ENCODE assay signal across 19 cellular contexts in the genomic region with DNA sequence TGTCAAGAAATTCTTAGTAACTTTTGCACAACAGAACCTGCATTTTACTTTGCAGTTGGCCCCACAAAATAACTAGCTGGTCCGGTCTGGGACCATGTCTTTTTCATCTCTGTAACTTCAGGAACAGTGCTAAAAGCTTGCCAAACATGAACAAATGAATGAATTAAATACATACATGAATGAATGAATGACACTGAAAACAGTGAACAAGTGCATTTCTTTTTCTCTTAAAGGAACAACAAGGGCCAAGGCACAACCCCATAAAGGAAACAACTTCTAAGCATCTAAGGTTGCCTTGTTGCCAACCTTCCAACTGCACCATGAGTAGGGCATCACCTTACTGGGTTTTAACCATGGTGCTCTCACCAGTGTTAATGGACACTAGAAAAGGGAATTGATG.
DNase-seq lines count a peak whose midpoint lies in the region; ATAC-seq, FAIRE-seq and TF ChIP-seq lines count a peak whose summit lies in the region.
"Had no signal": no experiment of that assay in that cellular context is flagged by ENCODE, and none has a peak within 500 bp of the region (broad histone marks: within the 10 kb centered on the region; RNA-seq: fewer than 3 reads in every experiment).

No MANE protein-coding gene starts in this region.

- H3K79me1 ChIP-seq in mesenchymal stem cell (replicated peaks; ENCODE audit: low read length, poor library complexity, severe bottlenecking): no peaks in the 10 kb centered on the region

- H3K9ac ChIP-seq in mesenchymal stem cell (ENCODE audit: low read length) (no peak overlapping the region), mammary epithelial cell (ENCODE audit: insufficient read depth, low read length) (no peak overlapping the region)

- H3K27ac ChIP-seq in mesenchymal stem cell (ENCODE audit: low read length, poor library complexity, severe bottlenecking) (no peak overlapping the region), mammary epithelial cell (ENCODE audit: insufficient read depth, low read depth, low read length) (no peak overlapping the region)
- H3K27ac ChIP-seq: 22Rv1, A549, C4-2B, HL-60 had no signal

- no peak overlapping the region for H3K4me2 ChIP-seq in mesenchymal stem cell (ENCODE audit: low read length, poor library complexity, severe bottlenecking)
- no peak overlapping the region for H3K4me2 ChIP-seq in mammary epithelial cell (ENCODE audit: insufficient read depth, low read depth, low read length)
- H3K4me2 ChIP-seq: A549 had no signal

- no peaks in the 10 kb centered on the region for H3K27me3 ChIP-seq in mesenchymal stem cell (ENCODE audit: control insufficient read depth in 1 of 2, insufficient read depth in 1 of 2, low read length in 2 of 2)
- H3K27me3 ChIP-seq in mammary epithelial cell (ENCODE audit: insufficient read depth, low read length): no peaks in the 10 kb centered on the region

- no peaks in the 10 kb centered on the region for H3K79me2 ChIP-seq in mammary epithelial cell (ENCODE audit: insufficient read depth, low read length)

- H3K18ac ChIP-seq in mesenchymal stem cell (ENCODE audit: low read depth in 1 of 2, low read length in 2 of 2): no peak overlapping the region

- no peaks in the 10 kb centered on the region for H3K4me1 Mint-ChIP-seq in activated CD4-positive, alpha-beta T cell treated with anti-CD3 and anti-CD28 coated beads for 36 hours

- no peak overlapping the region for H2AK5ac ChIP-seq in mesenchymal stem cell (ENCODE audit: low read length, severe bottlenecking)

- no peaks in the 10 kb centered on the region for H3K4me1 ChIP-seq in mesenchymal stem cell (ENCODE audit: control insufficient read depth, insufficient read depth, low read depth, low read length)
- H3K4me1 ChIP-seq in mammary epithelial cell (ENCODE audit: insufficient read depth, low read length): no peaks in the 10 kb centered on the region
- H3K4me1 ChIP-seq: A549, Caco-2 had no signal

- H3K27me3 Mint-ChIP-seq in activated CD4-positive, alpha-beta T cell treated with anti-CD3 and anti-CD28 coated beads for 36 hours: peaks cover 14% of the 10 kb centered on the region
- H3K27me3 Mint-ChIP-seq: CD4-positive, alpha-beta T cell had no signal

- no peak overlapping the region for H3K4me3 Mint-ChIP-seq in activated CD4-positive, alpha-beta T cell treated with anti-CD3 and anti-CD28 coated beads for 36 hours
- H3K4me3 Mint-ChIP-seq: CD4-positive, alpha-beta T cell; H9 had no signal

- no peak overlapping the region for H2BK120ac ChIP-seq in mesenchymal stem cell (ENCODE audit: low read depth, low read length)

- H3K4ac ChIP-seq in mesenchymal stem cell (ENCODE audit: low read depth in 1 of 2, low read length in 2 of 2): no peak overlapping the region

- DNase-seq in GM18507 (ENCODE audit: extremely low spot score, insufficient read length, low read depth): no peak
- DNase-seq in mesenchymal stem cell: no peak
- DNase-seq in activated CD4-positive, alpha-beta T cell treated with anti-CD3 and anti-CD28 coated beads, Interleukin-2, amount 50 U/mL, for 4 hours: no peak
- DNase-seq in activated CD4-positive, alpha-beta T cell treated with anti-CD3 and anti-CD28 coated beads for 36 hours: no peak
- no peak for DNase-seq in mammary epithelial cell
- DNase-seq: AML-193; Caco-2; CD4-positive, alpha-beta T cell; GDM1; H9; IMR-90 had no signal

- no peak overlapping the region for H3K27ac Mint-ChIP-seq in activated CD4-positive, alpha-beta T cell treated with anti-CD3 and anti-CD28 coated beads for 36 hours
- H3K27ac Mint-ChIP-seq: CD4-positive, alpha-beta T cell; H9 had no signal

- WGBS in mesenchymal stem cell: 60% methylated on average over 1 of the region's 1 CpG
- WGBS in mammary epithelial cell (ENCODE audit: low coverage, missing lambda C conversion rate): 100% methylated on average over 1 of the region's 1 CpG

- no peak overlapping the region for H3K23ac ChIP-seq in mesenchymal stem cell (ENCODE audit: low read length in 2 of 2)

- ATAC-seq in GM19025 (IDR thresholded peaks at IDR 0.05; ENCODE audit: low read depth, unreplicated experiment): peak; percentile 7
- ATAC-seq in HG02642 (IDR thresholded peaks at IDR 0.05; ENCODE audit: poor library complexity, unreplicated experiment): peak; percentile 25
- no peak for ATAC-seq in activated CD4-positive, alpha-beta T cell treated with anti-CD3 and anti-CD28 coated beads for 36 hours
- ATAC-seq: A549, K562 had no signal

- H2AFZ ChIP-seq in mesenchymal stem cell (ENCODE audit: low read depth, low read length) (no peak overlapping the region), mammary epithelial cell (ENCODE audit: low read depth, low read length) (no peak overlapping the region)

- POLR2A ChIA-PET in activated CD4-positive, alpha-beta T cell treated with anti-CD3 and anti-CD28 coated beads for 36 hours (lab: Charles Lee): no interaction called here

- no peak overlapping the region for H4K8ac ChIP-seq in mesenchymal stem cell (ENCODE audit: low read length)

- intact Hi-C loops in activated CD4-positive, alpha-beta T cell treated with anti-CD3 and anti-CD28 coated beads for 36 hours (cut with DNase I, micrococcal nuclease): no loop called here
- intact Hi-C loops in mammary epithelial cell (cut with micrococcal nuclease): no loop called here

- H3K36me3 ChIP-seq in mesenchymal stem cell (ENCODE audit: control insufficient read depth in 1 of 2, insufficient read depth in 2 of 2, low read depth in 1 of 2, low read length in 2 of 2) (no peaks in the 10 kb centered on the region), mammary epithelial cell (ENCODE audit: insufficient read depth, low read length) (no peaks in the 10 kb centered on the region)

- H3K14ac ChIP-seq in mesenchymal stem cell (ENCODE audit: low read length in 2 of 2): no peak overlapping the region

- H3K9me3 ChIP-seq in mesenchymal stem cell (ENCODE audit: control insufficient read depth, low read length): no peaks in the 10 kb centered on the region
- H3K9me3 ChIP-seq in mammary epithelial cell (replicated peaks; ENCODE audit: insufficient read depth, low read length): no peaks in the 10 kb centered on the region
- H3K9me3 ChIP-seq: A549, Caco-2 had no signal

- in situ Hi-C loops in mammary epithelial cell (cut with MboI; ENCODE audit: low sequenced_read_pairs in 2 of 2): no loop called here

- H2BK12ac ChIP-seq in mesenchymal stem cell (ENCODE audit: low read length in 2 of 2): no peak overlapping the region

- no peak overlapping the region for H3K4me3 ChIP-seq in mesenchymal stem cell (ENCODE audit: insufficient read depth in 1 of 2, low read depth in 1 of 2, low read length in 2 of 2)
- H3K4me3 ChIP-seq in mammary epithelial cell (replicated peaks in 1 of 3; ENCODE audit: insufficient read depth in 1 of 3, low read depth in 2 of 3, low read length in 3 of 3): no peak overlapping the region
- H3K4me3 ChIP-seq: A549, K562 had no signal

- CTCF ChIA-PET in activated CD4-positive, alpha-beta T cell treated with anti-CD3 and anti-CD28 coated beads for 36 hours (lab: Charles Lee): interaction anchor here (0.6 kb wide), 1 partner anchor 838 kb away, joined by 3 read pairs; no protein-coding TSS in a partner anchor
- CTCF ChIA-PET in mammary epithelial cell (lab: Charles Lee; ENCODE audit: low non-redundant PET): no interaction called here

- no peak for TF ChIP-seq CTCF in mammary epithelial cell (conservative IDR thresholded peaks at IDR 0.05 in 1 of 2, IDR thresholded peaks at IDR 0.05 in 1 of 2; ENCODE audit: extremely low read depth in 1 of 2, insufficient read depth in 1 of 2, low read depth in 1 of 2, low read length in 2 of 2)

- H4K20me1 ChIP-seq in mammary epithelial cell (ENCODE audit: insufficient read depth, low read length): no peaks in the 10 kb centered on the region

- peak; percentile 31 for FAIRE-seq in GM18507 (lab: Jason Lieb, UNC)
- FAIRE-seq: A549, H1, K562 had no signal

- peak overlapping the region; percentile 39 for H4K91ac ChIP-seq in mesenchymal stem cell (ENCODE audit: low read length)

- BruUV-seq in mammary epithelial cell (replicated peaks; lab: Mats Ljungman, UMichigan): no TSS peak

- H3K9me3 Mint-ChIP-seq in activated CD4-positive, alpha-beta T cell treated with anti-CD3 and anti-CD28 coated beads for 36 hours (ENCODE audit: low read depth): peaks cover 2% of the 10 kb centered on the region
- H3K9me3 Mint-ChIP-seq: CD4-positive, alpha-beta T cell had no signal

- no peak overlapping the region for H2BK15ac ChIP-seq in mesenchymal stem cell (ENCODE audit: low read depth, poor library complexity, severe bottlenecking)

- H2BK5ac ChIP-seq in mesenchymal stem cell (ENCODE audit: low read depth, low read length, poor library complexity, severe bottlenecking): no peak overlapping the region

- no peaks in the 10 kb centered on the region for H3K36me3 Mint-ChIP-seq in activated CD4-positive, alpha-beta T cell treated with anti-CD3 and anti-CD28 coated beads for 36 hours (ENCODE audit: low read depth)

- dilution Hi-C loops in mammary epithelial cell (cut with HindIII; ENCODE audit: low sequenced_read_pairs): no loop called here
